In the genomic region with DNA sequence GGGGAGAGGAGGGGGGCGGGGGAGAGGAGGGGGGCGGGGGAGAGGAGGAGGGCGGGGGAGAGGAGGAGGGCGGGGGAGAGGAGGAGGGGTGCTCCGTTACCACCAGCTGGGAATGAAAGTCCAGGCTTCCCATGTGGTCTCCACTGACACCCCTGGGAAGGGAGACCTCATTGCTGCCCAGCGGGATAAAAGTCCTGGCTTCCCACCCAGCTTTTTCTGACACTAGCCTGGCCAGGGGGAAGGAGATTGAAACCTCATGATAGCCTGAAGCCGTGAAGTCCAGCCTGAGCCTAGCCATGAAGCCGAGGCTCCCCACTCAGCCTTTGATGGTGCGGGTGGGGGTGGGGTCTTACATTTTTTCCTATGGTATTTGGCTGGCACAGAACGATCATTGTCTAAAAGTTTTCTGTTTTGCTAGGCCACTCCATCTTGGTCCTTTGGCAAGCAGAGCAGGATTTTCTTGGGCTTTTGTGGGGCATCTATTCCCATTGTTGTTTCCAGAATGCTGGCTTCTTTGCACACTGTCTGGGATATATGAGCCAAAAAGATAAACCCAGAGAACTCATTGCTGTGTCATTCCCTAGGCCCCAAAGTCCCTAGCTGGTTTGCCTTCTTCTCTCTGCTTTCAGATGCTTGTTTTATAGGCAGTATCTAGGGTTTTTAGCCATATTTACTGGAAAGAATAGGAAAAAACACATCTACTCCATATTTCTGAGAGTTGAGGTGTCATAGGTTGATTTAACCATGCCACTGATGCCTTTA, we compare ENCODE assay signal across 10 cellular contexts.
DNase-seq lines count a peak whose midpoint lies in the region; ATAC-seq and TF ChIP-seq lines count a peak whose summit lies in the region.
"Had no signal": no experiment of that assay in that cellular context is flagged by ENCODE, and none has a peak within 500 bp of the region (broad histone marks: within the 10 kb centered on the region; RNA-seq: fewer than 3 reads in every experiment).

No MANE protein-coding gene starts in this region.

- in situ Hi-C loops in SK-MEL-5 (cut with HindIII; ENCODE audit: low pct_unique_long_range_greater_than_20kb, low sequenced_read_pairs) = no loop called here

- H3K9me2 ChIP-seq in GM23338 (ENCODE audit: insufficient read depth) = no peaks in the 10 kb centered on the region

- peaks cover 15% of the 10 kb centered on the region; the same call in 1 of the 2 replicates for H3K4me1 ChIP-seq in GM23338 (ENCODE audit: insufficient read depth)
- H3K4me1 ChIP-seq: uterus had no signal

- H3K27ac Mint-ChIP-seq in GM23338 = no peak overlapping the region

- H3K36me3 ChIP-seq in GM23338 (ENCODE audit: insufficient read depth) (no peaks in the 10 kb centered on the region), MG63 (no peaks in the 10 kb centered on the region)
- H3K36me3 ChIP-seq: uterus had no signal

- peak; percentile 23 for TF ChIP-seq POLR2A in erythroblast (IDR thresholded peaks at IDR 0.05; ENCODE audit: low read length)

- H3K27me3 ChIP-seq in GM23338 (ENCODE audit: insufficient read depth) (peaks cover 8% of the 10 kb centered on the region; the same call in 1 of the 2 replicates), MG63 (no peaks in the 10 kb centered on the region)
- H3K27me3 ChIP-seq: uterus had no signal

- DNase-seq in GM23338 (ENCODE audit: low spot score) (peak; percentile 38), SK-MEL-5 (ENCODE audit: low read depth, low spot score) (peak; percentile 58), erythroblast (lab: John Stamatoyannopoulos, UW) (peak; percentile 52 to 68), retina (peak; percentile 58), MG63 (no peak), NCI-H526 treated with DMSO at 0.1 percent for 48 hours (lab: John Stamatoyannopoulos, UW) (no peak)
- DNase-seq: NCI-H446 had no signal

- H3K79me2 ChIP-seq in GM23338 (replicated peaks; ENCODE audit: insufficient read depth) = no peaks in the 10 kb centered on the region

- H3K4me3 Mint-ChIP-seq in GM23338 = no peak overlapping the region

- H3K4me3 ChIP-seq in GM23338 = peak overlapping the region; percentile 40
- H3K4me3 ChIP-seq in MG63 = no peak overlapping the region
- H3K4me3 ChIP-seq: uterus had no signal

- H3K9me3 ChIP-seq in MG63 = peaks cover 2% of the 10 kb centered on the region; the same call in 1 of the 2 replicates
- H3K9me3 ChIP-seq: uterus had no signal

- H3K4me2 ChIP-seq in GM23338 = peak overlapping the region; percentile 65

- ATAC-seq in GM23338 (peak; percentile 8; the same call in 2 of the 3 replicates), GM21528 (IDR thresholded peaks at IDR 0.05; ENCODE audit: low FRiP score, unreplicated experiment) (no peak), GM21447 (IDR thresholded peaks at IDR 0.05; ENCODE audit: unreplicated experiment) (no peak)

- 0 out of 2 replicates have a peak, but pooled peaks cover 4% of the 10 kb centered on the region for H3F3A ChIP-seq in GM23338 (replicated peaks; ENCODE audit: low read depth)

- no peaks in the 10 kb centered on the region for H4K20me1 ChIP-seq in GM23338 (replicated peaks; ENCODE audit: insufficient read depth)

- peaks cover 16% of the 10 kb centered on the region for H3K27me3 Mint-ChIP-seq in GM23338 (ENCODE audit: insufficient read depth, low read depth, poor library complexity)

- no peak overlapping the region for H3K27ac ChIP-seq in GM23338 (ENCODE audit: low read depth)

- H3K4me1 Mint-ChIP-seq in GM23338 = peaks cover 23% of the 10 kb centered on the region

- 0 out of 2 replicates have a peak overlapping the region, but pooled peaks have one; percentile 73 for H2AFZ ChIP-seq in GM23338

- H3K9me3 Mint-ChIP-seq in GM23338 = no peaks in the 10 kb centered on the region

- no peaks in the 10 kb centered on the region for H3K36me3 Mint-ChIP-seq in GM23338 (ENCODE audit: low read depth)

- TF ChIP-seq CTCF in GM23338 (conservative IDR thresholded peaks at IDR 0.05; ENCODE audit: low read depth in 2 of 2) = no peak

TF ChIP-seq in GM23338, 12 proteins besides CTCF, POLR2A, EP300 and RAD21 (continues in another document):
- TF ChIP-seq EZH2 (IDR thresholded peaks at IDR 0.05; ENCODE audit: low read depth, unreplicated experiment) (no peak), EZH2phosphoT487 (IDR thresholded peaks at IDR 0.05; ENCODE audit: unreplicated experiment) (no peak), ZNF114 (CRISPR knock-in tag; IDR thresholded peaks at IDR 0.05) (no peak), CREB1 (CRISPR knock-in tag; IDR thresholded peaks at IDR 0.05; ENCODE audit: low read depth) (no peak), ZNF331 (CRISPR knock-in tag; IDR thresholded peaks at IDR 0.05; ENCODE audit: low read depth) (no peak), STAT1 (IDR thresholded peaks at IDR 0.05; ENCODE audit: unreplicated experiment) (no peak), JUNB (IDR thresholded peaks at IDR 0.05; ENCODE audit: unreplicated experiment) (no peak), POLR2AphosphoS5 (IDR thresholded peaks at IDR 0.05; ENCODE audit: low read depth) (no peak)
- TF ChIP-seq, protein P1, sequence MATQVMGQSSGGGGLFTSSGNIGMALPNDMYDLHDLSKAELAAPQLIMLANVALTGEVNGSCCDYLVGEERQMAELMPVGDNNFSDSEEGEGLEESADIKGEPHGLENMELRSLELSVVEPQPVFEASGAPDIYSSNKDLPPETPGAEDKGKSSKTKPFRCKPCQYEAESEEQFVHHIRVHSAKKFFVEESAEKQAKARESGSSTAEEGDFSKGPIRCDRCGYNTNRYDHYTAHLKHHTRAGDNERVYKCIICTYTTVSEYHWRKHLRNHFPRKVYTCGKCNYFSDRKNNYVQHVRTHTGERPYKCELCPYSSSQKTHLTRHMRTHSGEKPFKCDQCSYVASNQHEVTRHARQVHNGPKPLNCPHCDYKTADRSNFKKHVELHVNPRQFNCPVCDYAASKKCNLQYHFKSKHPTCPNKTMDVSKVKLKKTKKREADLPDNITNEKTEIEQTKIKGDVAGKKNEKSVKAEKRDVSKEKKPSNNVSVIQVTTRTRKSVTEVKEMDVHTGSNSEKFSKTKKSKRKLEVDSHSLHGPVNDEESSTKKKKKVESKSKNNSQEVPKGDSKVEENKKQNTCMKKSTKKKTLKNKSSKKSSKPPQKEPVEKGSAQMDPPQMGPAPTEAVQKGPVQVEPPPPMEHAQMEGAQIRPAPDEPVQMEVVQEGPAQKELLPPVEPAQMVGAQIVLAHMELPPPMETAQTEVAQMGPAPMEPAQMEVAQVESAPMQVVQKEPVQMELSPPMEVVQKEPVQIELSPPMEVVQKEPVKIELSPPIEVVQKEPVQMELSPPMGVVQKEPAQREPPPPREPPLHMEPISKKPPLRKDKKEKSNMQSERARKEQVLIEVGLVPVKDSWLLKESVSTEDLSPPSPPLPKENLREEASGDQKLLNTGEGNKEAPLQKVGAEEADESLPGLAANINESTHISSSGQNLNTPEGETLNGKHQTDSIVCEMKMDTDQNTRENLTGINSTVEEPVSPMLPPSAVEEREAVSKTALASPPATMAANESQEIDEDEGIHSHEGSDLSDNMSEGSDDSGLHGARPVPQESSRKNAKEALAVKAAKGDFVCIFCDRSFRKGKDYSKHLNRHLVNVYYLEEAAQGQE (IDR thresholded peaks at IDR 0.05; ENCODE audit: unreplicated experiment) = no peak

Comparison
In these comparisons a context has a peak if more than half of its experiments do, and no peak if none do; other contexts are left out.
1. DNase-seq: peak in GM23338 (single experiment), SK-MEL-5 (single experiment), erythroblast (2 of 2) and retina (single experiment); none in MG63 (single experiment) and NCI-H526 treated with DMSO at 0.1 percent for 48 hours (single experiment).